In the genomic region with DNA sequence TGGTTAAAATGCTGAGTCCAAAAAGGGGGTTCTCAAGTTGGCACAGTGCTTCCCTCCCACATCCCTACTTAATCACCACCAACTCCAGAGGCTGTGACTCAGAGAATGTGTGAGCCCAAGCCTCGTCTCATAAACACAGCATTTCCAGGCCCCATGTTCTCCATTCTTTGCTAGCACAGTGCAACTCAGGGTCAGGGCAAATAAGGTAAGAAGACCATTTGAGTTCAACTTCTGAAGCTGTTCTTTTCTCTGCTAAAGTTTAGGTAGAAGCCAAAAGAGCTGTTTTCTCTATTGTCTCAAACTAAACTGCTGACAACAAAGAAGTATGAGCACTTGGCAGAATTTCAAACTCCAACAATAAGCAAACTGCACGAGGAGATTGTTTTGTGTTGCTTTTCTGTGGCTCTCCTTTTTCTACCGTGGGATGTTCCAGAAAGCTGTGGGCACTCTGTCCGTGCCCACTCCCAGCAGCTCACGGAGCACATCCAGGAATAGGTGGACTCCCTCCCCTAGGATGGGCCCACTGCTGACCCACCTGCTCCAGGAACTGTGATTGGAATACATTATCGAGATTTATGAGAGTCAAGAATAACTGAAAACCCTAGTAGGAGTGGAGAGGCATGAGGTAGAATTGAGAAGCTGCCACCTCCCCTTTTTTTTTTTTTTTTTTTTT, we compare ENCODE assay signal across 8 cellular contexts.
DNase-seq lines count a peak whose midpoint lies in the region; ATAC-seq and TF ChIP-seq lines count a peak whose summit lies in the region.

No MANE protein-coding gene starts in this region.

- H3K4me3 ChIP-seq in upper lobe of right lung: no peak overlapping the region

- peaks cover 0 to 23% of the 10 kb centered on the region in 2 donors for H3K36me3 Mint-ChIP-seq in activated naive CD4-positive, alpha-beta T cell treated with anti-CD3 and anti-CD28 coated beads, Interleukin-2, amount 50 U/mL, for 72 hours

- intact Hi-C loops in upper lobe of right lung (cut with DNase I): no loop called here

- peak overlapping the region; percentile 42 for H3K27ac ChIP-seq in upper lobe of right lung

- H3K27ac Mint-ChIP-seq in activated naive CD4-positive, alpha-beta T cell treated with anti-CD3 and anti-CD28 coated beads, Interleukin-2, amount 50 U/mL, for 72 hours: peak overlapping the region; percentile 22 to 55

- no peaks in the 10 kb centered on the region for H3K36me3 ChIP-seq in upper lobe of right lung

- no peaks in the 10 kb centered on the region for H3K9me3 ChIP-seq in upper lobe of right lung

- no peak for TF ChIP-seq CTCF in upper lobe of right lung (IDR thresholded peaks at IDR 0.05)

- H3K9me3 Mint-ChIP-seq in activated naive CD4-positive, alpha-beta T cell treated with anti-CD3 and anti-CD28 coated beads, Interleukin-2, amount 50 U/mL, for 72 hours: peaks cover 0 to 21% of the 10 kb centered on the region in 2 donors

- ATAC-seq in activated naive CD4-positive, alpha-beta T cell treated with anti-CD3 and anti-CD28 coated beads, Interleukin-2, amount 50 U/mL, for 72 hours: peak in 1 of 2 donors; percentile 22
- ATAC-seq in upper lobe of right lung: peak; percentile 43

- DNase-seq in activated naive CD4-positive, alpha-beta T cell treated with anti-CD3 and anti-CD28 coated beads, Interleukin-2, amount 50 U/mL, for 72 hours (ENCODE audit: low spot score in 2 of 2): no peak
- no peak for DNase-seq in activated naive CD4-positive, alpha-beta T cell treated with anti-CD3 and anti-CD28 coated beads, Interleukin-2, amount 50 U/mL, for 16 hours
- DNase-seq in dermis blood vessel endothelial cell (peak; percentile 95), midbrain (lab: John Stamatoyannopoulos, UW) (peak; percentile 52), upper lobe of right lung (no peak), ecto neural progenitor cell (ENCODE audit: low spot score) (no peak), MV-4-11 (lab: John Stamatoyannopoulos, UW) (no peak)
- DNase-seq in NK-92 treated with Interleukin-12 subunit alpha and Interleukin-12 subunit beta, amount 100 ng/mL, for 24 hours (lab: John Stamatoyannopoulos, UW): no peak

- H3K27me3 ChIP-seq in upper lobe of right lung: no peaks in the 10 kb centered on the region

- peaks cover 18% of the 10 kb centered on the region for H3K4me1 ChIP-seq in upper lobe of right lung

Comparison
In these comparisons a context has a peak if more than half of its experiments do, and no peak if none do; other contexts are left out.
1. DNase-seq: peak in dermis blood vessel endothelial cell (single experiment) and midbrain (single experiment); none in activated naive CD4-positive, alpha-beta T cell treated with anti-CD3 and anti-CD28 coated beads, Interleukin-2, amount 50 U/mL, for 72 hours (0 of 2), activated naive CD4-positive, alpha-beta T cell treated with anti-CD3 and anti-CD28 coated beads, Interleukin-2, amount 50 U/mL, for 16 hours (single experiment), upper lobe of right lung (single experiment), ecto neural progenitor cell (single experiment), MV-4-11 (single experiment) and NK-92 treated with Interleukin-12 subunit alpha and Interleukin-12 subunit beta, amount 100 ng/mL, for 24 hours (single experiment).